ENCODE assay signal across 1 cellular context in the genomic region with DNA sequence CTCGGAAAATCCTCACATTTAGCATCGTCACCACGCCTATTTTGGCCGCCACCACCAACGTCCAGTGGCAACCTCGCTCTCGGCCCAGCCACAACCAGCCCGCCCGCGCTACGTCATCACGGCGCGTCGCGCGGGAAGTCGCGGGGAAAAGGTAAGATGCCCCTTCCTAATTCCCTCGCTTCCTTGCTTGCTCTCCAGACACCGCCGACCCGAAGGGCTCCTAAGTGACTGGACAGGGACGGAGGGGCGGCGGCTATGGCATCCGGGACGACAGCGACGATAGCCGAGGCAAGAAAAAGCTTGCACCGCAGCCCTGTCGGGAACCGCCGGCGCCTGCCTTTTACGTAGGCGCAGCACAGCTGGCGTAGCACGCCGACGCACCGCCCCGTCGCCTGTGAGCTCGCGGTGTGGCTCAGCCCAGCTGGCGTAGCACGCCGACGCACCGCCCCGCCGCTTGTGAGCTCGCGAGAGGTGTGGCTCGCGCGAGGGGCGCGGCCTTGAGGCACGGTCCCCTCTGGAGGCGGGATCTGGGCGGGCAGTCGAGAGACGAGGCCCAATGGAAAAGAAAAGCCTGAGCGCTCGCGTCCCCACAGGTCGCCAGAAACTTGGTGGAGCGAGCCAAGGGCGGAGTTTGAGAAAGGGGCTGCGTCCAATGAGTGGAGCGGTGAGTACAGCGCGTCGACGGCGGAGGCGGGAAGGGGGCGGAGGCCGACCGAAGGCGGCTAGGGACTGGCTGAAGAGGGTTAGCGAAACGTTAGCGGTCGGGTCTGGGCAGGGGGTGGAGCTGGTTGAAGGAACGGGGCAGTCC.
TF ChIP-seq lines count a peak whose summit lies in the region.

Gene HDAC6, plus strand, starts transcription at position 787 of the 808 bp plus-strand sequence. CDS start 626 bp downstream, outside the sequence.

TF ChIP-seq in HepG2, 621 proteins besides CTCF, POLR2A, EP300 and RAD21 (continued from another document and continues in another):
- TF ChIP-seq, protein P1, sequence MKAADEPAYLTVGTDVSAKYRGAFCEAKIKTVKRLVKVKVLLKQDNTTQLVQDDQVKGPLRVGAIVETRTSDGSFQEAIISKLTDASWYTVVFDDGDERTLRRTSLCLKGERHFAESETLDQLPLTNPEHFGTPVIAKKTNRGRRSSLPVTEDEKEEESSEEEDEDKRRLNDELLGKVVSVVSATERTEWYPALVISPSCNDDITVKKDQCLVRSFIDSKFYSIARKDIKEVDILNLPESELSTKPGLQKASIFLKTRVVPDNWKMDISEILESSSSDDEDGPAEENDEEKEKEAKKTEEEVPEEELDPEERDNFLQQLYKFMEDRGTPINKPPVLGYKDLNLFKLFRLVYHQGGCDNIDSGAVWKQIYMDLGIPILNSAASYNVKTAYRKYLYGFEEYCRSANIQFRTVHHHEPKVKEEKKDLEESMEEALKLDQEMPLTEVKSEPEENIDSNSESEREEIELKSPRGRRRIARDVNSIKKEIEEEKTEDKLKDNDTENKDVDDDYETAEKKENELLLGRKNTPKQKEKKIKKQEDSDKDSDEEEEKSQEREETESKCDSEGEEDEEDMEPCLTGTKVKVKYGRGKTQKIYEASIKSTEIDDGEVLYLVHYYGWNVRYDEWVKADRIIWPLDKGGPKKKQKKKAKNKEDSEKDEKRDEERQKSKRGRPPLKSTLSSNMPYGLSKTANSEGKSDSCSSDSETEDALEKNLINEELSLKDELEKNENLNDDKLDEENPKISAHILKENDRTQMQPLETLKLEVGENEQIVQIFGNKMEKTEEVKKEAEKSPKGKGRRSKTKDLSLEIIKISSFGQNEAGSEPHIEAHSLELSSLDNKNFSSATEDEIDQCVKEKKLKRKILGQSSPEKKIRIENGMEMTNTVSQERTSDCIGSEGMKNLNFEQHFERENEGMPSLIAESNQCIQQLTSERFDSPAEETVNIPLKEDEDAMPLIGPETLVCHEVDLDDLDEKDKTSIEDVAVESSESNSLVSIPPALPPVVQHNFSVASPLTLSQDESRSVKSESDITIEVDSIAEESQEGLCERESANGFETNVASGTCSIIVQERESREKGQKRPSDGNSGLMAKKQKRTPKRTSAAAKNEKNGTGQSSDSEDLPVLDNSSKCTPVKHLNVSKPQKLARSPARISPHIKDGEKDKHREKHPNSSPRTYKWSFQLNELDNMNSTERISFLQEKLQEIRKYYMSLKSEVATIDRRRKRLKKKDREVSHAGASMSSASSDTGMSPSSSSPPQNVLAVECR (CRISPR knock-in tag; IDR thresholded peaks at IDR 0.05; ENCODE audit: borderline replicate concordance) = peak; percentile 69; the same call in 1 of the 2 replicates
- no peak for TF ChIP-seq DDIT3 (CRISPR knock-in tag; IDR thresholded peaks at IDR 0.05)
- no peak for TF ChIP-seq ZNF766 (CRISPR knock-in tag; IDR thresholded peaks at IDR 0.05; ENCODE audit: borderline replicate concordance)
- TF ChIP-seq, protein P2, sequence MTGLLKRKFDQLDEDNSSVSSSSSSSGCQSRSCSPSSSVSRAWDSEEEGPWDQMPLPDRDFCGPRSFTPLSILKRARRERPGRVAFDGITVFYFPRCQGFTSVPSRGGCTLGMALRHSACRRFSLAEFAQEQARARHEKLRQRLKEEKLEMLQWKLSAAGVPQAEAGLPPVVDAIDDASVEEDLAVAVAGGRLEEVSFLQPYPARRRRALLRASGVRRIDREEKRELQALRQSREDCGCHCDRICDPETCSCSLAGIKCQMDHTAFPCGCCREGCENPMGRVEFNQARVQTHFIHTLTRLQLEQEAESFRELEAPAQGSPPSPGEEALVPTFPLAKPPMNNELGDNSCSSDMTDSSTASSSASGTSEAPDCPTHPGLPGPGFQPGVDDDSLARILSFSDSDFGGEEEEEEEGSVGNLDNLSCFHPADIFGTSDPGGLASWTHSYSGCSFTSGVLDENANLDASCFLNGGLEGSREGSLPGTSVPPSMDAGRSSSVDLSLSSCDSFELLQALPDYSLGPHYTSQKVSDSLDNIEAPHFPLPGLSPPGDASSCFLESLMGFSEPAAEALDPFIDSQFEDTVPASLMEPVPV (CRISPR knock-in tag; IDR thresholded peaks at IDR 0.05) = no peak
- 0 out of 2 replicates have a peak, but pooled peaks have one; percentile 38 for TF ChIP-seq MTA1 (CRISPR knock-in tag; IDR thresholded peaks at IDR 0.05; ENCODE audit: borderline replicate concordance)
- no peak for TF ChIP-seq RFXAP (CRISPR knock-in tag; IDR thresholded peaks at IDR 0.05; ENCODE audit: borderline replicate concordance)
- TF ChIP-seq EEA1 (CRISPR knock-in tag; IDR thresholded peaks at IDR 0.05; ENCODE audit: borderline replicate concordance) = no peak
- TF ChIP-seq AGO1 (IDR thresholded peaks at IDR 0.05; ENCODE audit: low read depth, low read length, poor library complexity, severe bottlenecking) = no peak
- TF ChIP-seq KLF15 (CRISPR knock-in tag; IDR thresholded peaks at IDR 0.05; ENCODE audit: borderline replicate concordance) = no peak
- no peak for TF ChIP-seq NFATC3 (CRISPR knock-in tag; IDR thresholded peaks at IDR 0.05)
- peak; percentile 27; the same call in 1 of the 2 replicates for TF ChIP-seq TAF1 (CRISPR knock-in tag; IDR thresholded peaks at IDR 0.05)
- TF ChIP-seq ARID5B (CRISPR knock-in tag; IDR thresholded peaks at IDR 0.05) = peak; percentile 15; the same call in 1 of the 2 replicates
- TF ChIP-seq ZSCAN25 (CRISPR knock-in tag; IDR thresholded peaks at IDR 0.05) = no peak
- TF ChIP-seq, protein P3, sequence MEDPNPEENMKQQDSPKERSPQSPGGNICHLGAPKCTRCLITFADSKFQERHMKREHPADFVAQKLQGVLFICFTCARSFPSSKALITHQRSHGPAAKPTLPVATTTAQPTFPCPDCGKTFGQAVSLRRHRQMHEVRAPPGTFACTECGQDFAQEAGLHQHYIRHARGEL (CRISPR knock-in tag; IDR thresholded peaks at IDR 0.05) = no peak
- no peak for TF ChIP-seq SMAD9 (CRISPR knock-in tag; IDR thresholded peaks at IDR 0.05)
- no peak for TF ChIP-seq SRSF1 (optimal IDR thresholded peaks at IDR 0.05; ENCODE audit: low read depth, low read length)
- no peak for TF ChIP-seq JUND (CRISPR knock-in tag; IDR thresholded peaks at IDR 0.05)
- no peak for TF ChIP-seq RBM39 (IDR thresholded peaks at IDR 0.05; ENCODE audit: low read depth, low read length, poor library complexity, severe bottlenecking)
- no peak for TF ChIP-seq ZNF672 (CRISPR knock-in tag; IDR thresholded peaks at IDR 0.05)
- TF ChIP-seq SP5 (CRISPR knock-in tag; IDR thresholded peaks at IDR 0.05; ENCODE audit: borderline replicate concordance, low read depth) = peak; percentile 11; the same call in 1 of the 2 replicates
- peak; percentile 14; the same call in 1 of the 2 replicates for TF ChIP-seq MIXL1 (CRISPR knock-in tag; IDR thresholded peaks at IDR 0.05)
- TF ChIP-seq NFRKB (IDR thresholded peaks at IDR 0.05) = no peak
- no peak for TF ChIP-seq NONO (IDR thresholded peaks at IDR 0.05)
- TF ChIP-seq NONO (CRISPR knock-in tag; conservative IDR thresholded peaks at IDR 0.05) = peak; percentile 18; the same call in 1 of the 2 replicates
- no peak; the same call in 1 of the 2 replicates for TF ChIP-seq ZZZ3 (CRISPR knock-in tag; IDR thresholded peaks at IDR 0.05; ENCODE audit: borderline replicate concordance)
- TF ChIP-seq KLF11 (CRISPR knock-in tag; IDR thresholded peaks at IDR 0.05) = no peak
- no peak for TF ChIP-seq ZNF232 (CRISPR knock-in tag; IDR thresholded peaks at IDR 0.05; ENCODE audit: borderline replicate concordance)
- no peak for TF ChIP-seq AGO2 (optimal IDR thresholded peaks at IDR 0.05; ENCODE audit: low read depth, low read length)
- TF ChIP-seq SRSF4 (IDR thresholded peaks at IDR 0.05; ENCODE audit: low read depth, low read length, poor library complexity, severe bottlenecking) = no peak
- no peak for TF ChIP-seq MTERF4 (CRISPR knock-in tag; IDR thresholded peaks at IDR 0.05)
- TF ChIP-seq, protein P4, sequence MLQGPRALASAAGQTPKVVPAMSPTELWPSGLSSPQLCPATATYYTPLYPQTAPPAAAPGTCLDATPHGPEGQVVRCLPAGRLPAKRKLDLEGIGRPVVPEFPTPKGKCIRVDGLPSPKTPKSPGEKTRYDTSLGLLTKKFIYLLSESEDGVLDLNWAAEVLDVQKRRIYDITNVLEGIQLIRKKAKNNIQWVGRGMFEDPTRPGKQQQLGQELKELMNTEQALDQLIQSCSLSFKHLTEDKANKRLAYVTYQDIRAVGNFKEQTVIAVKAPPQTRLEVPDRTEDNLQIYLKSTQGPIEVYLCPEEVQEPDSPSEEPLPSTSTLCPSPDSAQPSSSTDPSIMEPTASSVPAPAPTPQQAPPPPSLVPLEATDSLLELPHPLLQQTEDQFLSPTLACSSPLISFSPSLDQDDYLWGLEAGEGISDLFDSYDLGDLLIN (CRISPR knock-in tag; IDR thresholded peaks at IDR 0.05; ENCODE audit: borderline replicate concordance) = no peak
- no peak for TF ChIP-seq HNF4A (CRISPR knock-in tag; IDR thresholded peaks at IDR 0.05)
- TF ChIP-seq ELF1 (CRISPR knock-in tag; IDR thresholded peaks at IDR 0.05) = no peak; the same call in 1 of the 2 replicates
- no peak for TF ChIP-seq TRIM24 (CRISPR knock-in tag; IDR thresholded peaks at IDR 0.05)
- no peak for TF ChIP-seq AFF4 (CRISPR knock-in tag; IDR thresholded peaks at IDR 0.05)
- TF ChIP-seq HDAC1 (CRISPR knock-in tag; IDR thresholded peaks at IDR 0.05) = peak; percentile 88
- TF ChIP-seq ZKSCAN5 (CRISPR knock-in tag; IDR thresholded peaks at IDR 0.05) = no peak
- no peak for TF ChIP-seq MAFG (CRISPR knock-in tag; IDR thresholded peaks at IDR 0.05)
- no peak for TF ChIP-seq TBP (CRISPR knock-in tag; IDR thresholded peaks at IDR 0.05)
- TF ChIP-seq ZNF501 (CRISPR knock-in tag; IDR thresholded peaks at IDR 0.05) = no peak
- no peak for TF ChIP-seq TEAD2 (CRISPR knock-in tag; IDR thresholded peaks at IDR 0.05)
- TF ChIP-seq ZNF891 (CRISPR knock-in tag; IDR thresholded peaks at IDR 0.05) = no peak
- no peak for TF ChIP-seq RNF2 (conservative IDR thresholded peaks at IDR 0.05; ENCODE audit: low read depth)
- TF ChIP-seq ZNF460 (CRISPR knock-in tag; IDR thresholded peaks at IDR 0.05; ENCODE audit: borderline replicate concordance) = no peak
- TF ChIP-seq CENPX (CRISPR knock-in tag; IDR thresholded peaks at IDR 0.05) = no peak
- TF ChIP-seq ELF4 (CRISPR knock-in tag; IDR thresholded peaks at IDR 0.05; ENCODE audit: borderline replicate concordance) = no peak
- no peak for TF ChIP-seq ZFP36L2 (CRISPR knock-in tag; IDR thresholded peaks at IDR 0.05)
